Comparison of ENCODE assay signal across 25 cellular contexts in the genomic region with DNA sequence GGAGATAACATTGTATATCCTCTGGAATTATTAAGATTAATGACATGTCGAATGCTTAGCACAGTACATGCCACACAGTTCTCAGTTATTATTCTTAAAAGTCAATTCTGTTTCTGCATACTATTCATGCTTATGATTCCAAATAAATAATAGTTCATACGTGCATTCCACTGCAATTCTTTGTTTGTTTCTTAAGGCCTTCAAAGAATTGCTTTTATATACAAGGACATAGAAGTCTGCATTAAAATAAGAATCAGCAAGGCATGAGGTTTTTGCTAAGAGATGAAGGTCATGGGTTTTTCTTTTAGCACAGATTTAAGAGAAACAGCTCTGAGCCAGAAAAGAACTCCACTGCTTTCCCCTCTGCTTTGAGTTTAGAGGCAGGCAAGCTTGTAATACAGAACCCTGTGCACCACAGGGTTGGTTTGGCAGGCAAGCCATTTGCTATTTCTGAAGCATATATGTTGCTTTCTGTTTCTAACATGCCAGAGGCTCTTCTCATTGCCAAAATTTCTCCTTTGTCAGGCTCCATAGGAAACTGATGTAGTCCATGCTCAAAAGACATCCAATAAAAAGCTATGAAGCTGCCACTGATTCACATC.
DNase-seq lines count a peak whose midpoint lies in the region; ATAC-seq and TF ChIP-seq lines count a peak whose summit lies in the region.
"Had no signal": no experiment of that assay in that cellular context is flagged by ENCODE, and none has a peak within 500 bp of the region (broad histone marks: within the 10 kb centered on the region; RNA-seq: fewer than 3 reads in every experiment).

No MANE protein-coding gene starts in this region.

- TF ChIP-seq CTCF in GM23338 (conservative IDR thresholded peaks at IDR 0.05; ENCODE audit: low read depth in 2 of 2): no peak
- no peak for TF ChIP-seq CTCF in dorsolateral prefrontal cortex (IDR thresholded peaks at IDR 0.05 in 54 of 56, conservative IDR thresholded peaks at IDR 0.05 in 2 of 56; ENCODE audit: low read depth in 1 of 56, partially characterized antibody in 56 of 56)

- H3K9me2 ChIP-seq in GM23338 (ENCODE audit: insufficient read depth): no peaks in the 10 kb centered on the region

- no peak overlapping the region for H3K4me3 Mint-ChIP-seq in GM23338

- H3K9ac ChIP-seq in rectal smooth muscle tissue (ENCODE audit: low read length): no peak overlapping the region

- no peaks in the 10 kb centered on the region for H3F3A ChIP-seq in GM23338 (replicated peaks; ENCODE audit: low read depth)

- no peaks in the 10 kb centered on the region for H4K20me1 ChIP-seq in GM23338 (replicated peaks; ENCODE audit: insufficient read depth)

- ATAC-seq in GM23338 (no peak), GM21447 (IDR thresholded peaks at IDR 0.05; ENCODE audit: unreplicated experiment) (no peak)
- ATAC-seq: HepG2 had no signal

- no peaks in the 10 kb centered on the region for H3K79me2 ChIP-seq in GM23338 (replicated peaks; ENCODE audit: insufficient read depth)

- no peak overlapping the region for H3K27ac Mint-ChIP-seq in GM23338

- no peaks in the 10 kb centered on the region; the same call in 1 of the 2 replicates for H3K4me1 ChIP-seq in GM23338 (ENCODE audit: insufficient read depth)
- H3K4me1 ChIP-seq in rectal smooth muscle tissue (ENCODE audit: control insufficient read depth, insufficient read depth, low read length): peaks cover 15% of the 10 kb centered on the region
- H3K4me1 ChIP-seq: SJSA1 had no signal

- H3K4me3 ChIP-seq in GM23338 (no peak overlapping the region), dorsolateral prefrontal cortex (no peak overlapping the region), rectal smooth muscle tissue (ENCODE audit: low read length) (no peak overlapping the region)
- H3K4me3 ChIP-seq: PC-9, SJSA1 had no signal

- intact Hi-C loops in dorsolateral prefrontal cortex (cut with DNase I): loop anchor here in 1 of 2 donors (10.0 kb wide), 1 partner anchor 108 kb away; no protein-coding TSS in a partner anchor

- no peaks in the 10 kb centered on the region for H3K9me3 Mint-ChIP-seq in GM23338

- H3K27me3 ChIP-seq in GM23338 (ENCODE audit: insufficient read depth) (no peaks in the 10 kb centered on the region), dorsolateral prefrontal cortex (no peaks in the 10 kb centered on the region), rectal smooth muscle tissue (ENCODE audit: control insufficient read depth, insufficient read depth, low read length) (no peaks in the 10 kb centered on the region)
- H3K27me3 ChIP-seq: SJSA1 had no signal

- H3K36me3 ChIP-seq in GM23338 (ENCODE audit: insufficient read depth) (no peaks in the 10 kb centered on the region), rectal smooth muscle tissue (ENCODE audit: control insufficient read depth, insufficient read depth, low read length) (no peaks in the 10 kb centered on the region)
- H3K36me3 ChIP-seq: SJSA1 had no signal

- H3K27me3 Mint-ChIP-seq in GM23338 (ENCODE audit: insufficient read depth, low read depth, poor library complexity): peaks cover 2% of the 10 kb centered on the region

- no peak overlapping the region for H3K4me2 ChIP-seq in GM23338
- H3K4me2 ChIP-seq: PC-9 had no signal

- H3K27ac ChIP-seq in GM23338 (ENCODE audit: low read depth) (no peak overlapping the region), dorsolateral prefrontal cortex (peak overlapping the region in 41 of 59 donors; percentile 18 to 77 (median 59)), rectal smooth muscle tissue (ENCODE audit: low read depth, low read length) (peak overlapping the region; percentile 32)
- H3K27ac ChIP-seq: PC-9, SJSA1 had no signal

- peaks cover 13% of the 10 kb centered on the region; the same call in 2 of the 3 replicates for H3K4me1 Mint-ChIP-seq in GM23338

- peak overlapping the region; percentile 16; the same call in 1 of the 2 replicates for H2AFZ ChIP-seq in GM23338
- H2AFZ ChIP-seq: PC-9 had no signal

- no peaks in the 10 kb centered on the region for H3K36me3 Mint-ChIP-seq in GM23338 (ENCODE audit: low read depth)

- DNase-seq in GM23338 (ENCODE audit: low spot score): no peak
- peak in 2 of 10 donors; percentile 37 to 44 for DNase-seq in dorsolateral prefrontal cortex
- peak; percentile 16 for DNase-seq in left kidney (ENCODE audit: low read depth, low spot score)
- no peak for DNase-seq in DMS79 treated with DMSO at 0.1 percent for 48 hours (lab: John Stamatoyannopoulos, UW)
- DNase-seq in medulla oblongata (ENCODE audit: extremely low spot score): no peak
- no peak for DNase-seq in NCI-H774 (lab: John Stamatoyannopoulos, UW)
- DNase-seq: 8988T; DMS153; H7; Karpas-422; NCI-H1092; NCI-H1417 treated with DMSO at 0.1 percent for 48 hours; NCI-H187; NCI-H2081 treated with DMSO at 0.1 percent for 48 hours; NCI-H2171 treated with DMSO at 0.1 percent for 48 hours; NCI-H345; NCI-H524 treated with DMSO at 0.1 percent for 48 hours; NCI-H82; NK-92 treated with Interleukin-12 subunit alpha and Interleukin-12 subunit beta, amount 100 ng/mL, for 24 hours; PC-9; Right ventricle myocardium superior had no signal

TF ChIP-seq in GM23338, 12 proteins besides CTCF, POLR2A, EP300 and RAD21 (continues in another document):
- TF ChIP-seq JUNB (IDR thresholded peaks at IDR 0.05; ENCODE audit: unreplicated experiment) (no peak), CREB1 (CRISPR knock-in tag; IDR thresholded peaks at IDR 0.05; ENCODE audit: low read depth) (no peak), EZH2 (IDR thresholded peaks at IDR 0.05; ENCODE audit: low read depth, unreplicated experiment) (no peak), ZNF114 (CRISPR knock-in tag; IDR thresholded peaks at IDR 0.05) (no peak), NANOG (IDR thresholded peaks at IDR 0.05; ENCODE audit: borderline replicate concordance) (no peak)
- TF ChIP-seq, protein P1, sequence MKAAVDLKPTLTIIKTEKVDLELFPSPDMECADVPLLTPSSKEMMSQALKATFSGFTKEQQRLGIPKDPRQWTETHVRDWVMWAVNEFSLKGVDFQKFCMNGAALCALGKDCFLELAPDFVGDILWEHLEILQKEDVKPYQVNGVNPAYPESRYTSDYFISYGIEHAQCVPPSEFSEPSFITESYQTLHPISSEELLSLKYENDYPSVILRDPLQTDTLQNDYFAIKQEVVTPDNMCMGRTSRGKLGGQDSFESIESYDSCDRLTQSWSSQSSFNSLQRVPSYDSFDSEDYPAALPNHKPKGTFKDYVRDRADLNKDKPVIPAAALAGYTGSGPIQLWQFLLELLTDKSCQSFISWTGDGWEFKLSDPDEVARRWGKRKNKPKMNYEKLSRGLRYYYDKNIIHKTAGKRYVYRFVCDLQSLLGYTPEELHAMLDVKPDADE (IDR thresholded peaks at IDR 0.05): no peak
- TF ChIP-seq, protein P2, sequence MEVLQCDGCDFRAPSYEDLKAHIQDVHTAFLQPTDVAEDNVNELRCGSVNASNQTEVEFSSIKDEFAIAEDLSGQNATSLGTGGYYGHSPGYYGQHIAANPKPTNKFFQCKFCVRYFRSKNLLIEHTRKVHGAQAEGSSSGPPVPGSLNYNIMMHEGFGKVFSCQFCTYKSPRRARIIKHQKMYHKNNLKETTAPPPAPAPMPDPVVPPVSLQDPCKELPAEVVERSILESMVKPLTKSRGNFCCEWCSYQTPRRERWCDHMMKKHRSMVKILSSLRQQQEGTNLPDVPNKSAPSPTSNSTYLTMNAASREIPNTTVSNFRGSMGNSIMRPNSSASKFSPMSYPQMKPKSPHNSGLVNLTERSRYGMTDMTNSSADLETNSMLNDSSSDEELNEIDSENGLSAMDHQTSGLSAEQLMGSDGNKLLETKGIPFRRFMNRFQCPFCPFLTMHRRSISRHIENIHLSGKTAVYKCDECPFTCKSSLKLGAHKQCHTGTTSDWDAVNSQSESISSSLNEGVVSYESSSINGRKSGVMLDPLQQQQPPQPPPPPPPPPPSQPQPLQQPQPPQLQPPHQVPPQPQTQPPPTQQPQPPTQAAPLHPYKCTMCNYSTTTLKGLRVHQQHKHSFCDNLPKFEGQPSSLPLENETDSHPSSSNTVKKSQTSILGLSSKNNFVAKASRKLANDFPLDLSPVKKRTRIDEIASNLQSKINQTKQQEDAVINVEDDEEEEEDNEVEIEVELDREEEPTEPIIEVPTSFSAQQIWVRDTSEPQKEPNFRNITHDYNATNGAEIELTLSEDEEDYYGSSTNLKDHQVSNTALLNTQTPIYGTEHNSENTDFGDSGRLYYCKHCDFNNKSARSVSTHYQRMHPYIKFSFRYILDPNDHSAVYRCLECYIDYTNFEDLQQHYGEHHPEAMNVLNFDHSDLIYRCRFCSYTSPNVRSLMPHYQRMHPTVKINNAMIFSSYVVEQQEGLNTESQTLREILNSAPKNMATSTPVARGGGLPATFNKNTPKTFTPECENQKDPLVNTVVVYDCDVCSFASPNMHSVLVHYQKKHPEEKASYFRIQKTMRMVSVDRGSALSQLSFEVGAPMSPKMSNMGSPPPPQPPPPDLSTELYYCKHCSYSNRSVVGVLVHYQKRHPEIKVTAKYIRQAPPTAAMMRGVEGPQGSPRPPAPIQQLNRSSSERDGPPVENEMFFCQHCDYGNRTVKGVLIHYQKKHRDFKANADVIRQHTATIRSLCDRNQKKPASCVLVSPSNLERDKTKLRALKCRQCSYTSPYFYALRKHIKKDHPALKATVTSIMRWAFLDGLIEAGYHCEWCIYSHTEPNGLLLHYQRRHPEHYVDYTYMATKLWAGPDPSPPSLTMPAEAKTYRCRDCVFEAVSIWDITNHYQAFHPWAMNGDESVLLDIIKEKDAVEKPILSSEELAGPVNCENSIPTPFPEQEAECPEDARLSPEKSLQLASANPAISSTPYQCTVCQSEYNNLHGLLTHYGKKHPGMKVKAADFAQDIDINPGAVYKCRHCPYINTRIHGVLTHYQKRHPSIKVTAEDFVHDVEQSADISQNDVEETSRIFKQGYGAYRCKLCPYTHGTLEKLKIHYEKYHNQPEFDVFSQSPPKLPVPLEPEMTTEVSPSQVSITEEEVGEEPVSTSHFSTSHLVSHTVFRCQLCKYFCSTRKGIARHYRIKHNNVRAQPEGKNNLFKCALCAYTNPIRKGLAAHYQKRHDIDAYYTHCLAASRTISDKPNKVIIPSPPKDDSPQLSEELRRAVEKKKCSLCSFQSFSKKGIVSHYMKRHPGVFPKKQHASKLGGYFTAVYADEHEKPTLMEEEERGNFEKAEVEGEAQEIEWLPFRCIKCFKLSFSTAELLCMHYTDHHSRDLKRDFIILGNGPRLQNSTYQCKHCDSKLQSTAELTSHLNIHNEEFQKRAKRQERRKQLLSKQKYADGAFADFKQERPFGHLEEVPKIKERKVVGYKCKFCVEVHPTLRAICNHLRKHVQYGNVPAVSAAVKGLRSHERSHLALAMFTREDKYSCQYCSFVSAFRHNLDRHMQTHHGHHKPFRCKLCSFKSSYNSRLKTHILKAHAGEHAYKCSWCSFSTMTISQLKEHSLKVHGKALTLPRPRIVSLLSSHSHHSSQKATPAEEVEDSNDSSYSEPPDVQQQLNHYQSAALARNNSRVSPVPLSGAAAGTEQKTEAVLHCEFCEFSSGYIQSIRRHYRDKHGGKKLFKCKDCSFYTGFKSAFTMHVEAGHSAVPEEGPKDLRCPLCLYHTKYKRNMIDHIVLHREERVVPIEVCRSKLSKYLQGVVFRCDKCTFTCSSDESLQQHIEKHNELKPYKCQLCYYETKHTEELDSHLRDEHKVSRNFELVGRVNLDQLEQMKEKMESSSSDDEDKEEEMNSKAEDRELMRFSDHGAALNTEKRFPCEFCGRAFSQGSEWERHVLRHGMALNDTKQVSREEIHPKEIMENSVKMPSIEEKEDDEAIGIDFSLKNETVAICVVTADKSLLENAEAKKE (CRISPR knock-in tag; IDR thresholded peaks at IDR 0.05): no peak
